ENCODE assay signal across 9 cellular contexts in the genomic region with DNA sequence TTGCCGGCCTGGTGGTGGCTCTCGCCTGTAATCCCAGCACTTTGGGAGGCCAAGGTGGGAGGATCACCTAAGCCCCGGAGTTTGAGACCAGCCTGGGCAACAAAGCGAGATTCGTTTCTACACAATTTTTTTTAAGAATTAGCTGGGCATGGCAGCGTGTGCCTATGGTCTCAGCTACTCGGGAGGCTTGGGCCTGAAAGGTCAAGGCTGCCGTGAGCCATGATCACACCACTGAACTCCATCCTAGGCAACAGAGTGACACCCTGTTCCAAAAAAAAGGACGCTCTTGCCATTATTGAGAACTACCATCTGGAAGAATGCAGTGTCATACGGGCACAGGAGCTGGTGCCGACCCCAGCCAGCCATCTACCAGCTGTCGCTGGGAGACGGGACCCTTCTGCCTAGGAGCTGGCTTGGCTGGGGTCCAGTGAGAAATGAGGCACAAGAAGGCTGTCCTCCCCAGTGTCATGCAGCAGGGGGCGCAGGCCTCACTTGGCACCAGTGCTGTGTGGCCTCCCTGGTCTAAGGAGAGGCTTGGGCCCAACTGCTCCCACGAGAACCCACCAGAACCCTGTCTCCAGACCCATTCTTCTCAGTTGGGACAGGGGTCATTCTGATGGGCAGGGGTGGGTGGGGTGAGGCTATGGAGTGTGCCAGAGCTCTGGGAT. TPM values are rescaled to one million over a fixed set of nuclear protein-coding genes. Genes with fewer than 3 reads are reported as not detected.
DNase-seq lines count a peak whose midpoint lies in the region; ATAC-seq and TF ChIP-seq lines count a peak whose summit lies in the region.
"Had no signal": no experiment of that assay in that cellular context is flagged by ENCODE, and none has a peak within 500 bp of the region (broad histone marks: within the 10 kb centered on the region; RNA-seq: fewer than 3 reads in every experiment).

No MANE protein-coding gene starts in this region.

- in situ Hi-C loops in brain microvascular endothelial cell (cut with HindIII; ENCODE audit: low pct_ligation_motif_present, low sequenced_read_pairs), result no loop called here

- H3K4me1 ChIP-seq in Karpas-422 (ENCODE audit: low read length), result no peaks in the 10 kb centered on the region

- H3K27ac ChIP-seq in Karpas-422 (ENCODE audit: low read length) (no peak overlapping the region), WERI-Rb-1 (no peak overlapping the region), brain microvascular endothelial cell (no peak overlapping the region)
- H3K27ac ChIP-seq: epithelial cell of prostate had no signal

- no peaks in the 10 kb centered on the region for H3K27me3 ChIP-seq in Karpas-422 (ENCODE audit: low read length)
- no peaks in the 10 kb centered on the region for H3K27me3 ChIP-seq in WERI-Rb-1 (ENCODE audit: insufficient read depth, low read depth, severe bottlenecking)
- no peaks in the 10 kb centered on the region for H3K27me3 ChIP-seq in brain microvascular endothelial cell (replicated peaks)

- H3K4me2 ChIP-seq in Karpas-422 (ENCODE audit: low read depth, low read length, poor library complexity, severe bottlenecking), result no peak overlapping the region

- TF ChIP-seq CTCF in WERI-Rb-1 (IDR thresholded peaks at IDR 0.05; ENCODE audit: low read depth, low read length) (peak; percentile 81), brain microvascular endothelial cell (IDR thresholded peaks at IDR 0.05; ENCODE audit: low read depth, low read length, missing control alignments) (peak; percentile 83)

- H3K9me3 ChIP-seq in Karpas-422 (ENCODE audit: low read length) (no peaks in the 10 kb centered on the region), WERI-Rb-1 (ENCODE audit: severe bottlenecking) (no peaks in the 10 kb centered on the region)

- ATAC-seq in left colon (peak; percentile 79), HG03039 (IDR thresholded peaks at IDR 0.05; ENCODE audit: unreplicated experiment) (no peak)

- intact Hi-C loops in left colon (cut with DNase I, micrococcal nuclease), result no loop called here

- H3K9me2 ChIP-seq in Karpas-422 (replicated peaks; ENCODE audit: insufficient read depth, low read length), result no peaks in the 10 kb centered on the region

- H3K36me3 ChIP-seq in Karpas-422 (ENCODE audit: insufficient read depth, low read length) (0 out of 2 replicates have a peak, but pooled peaks cover 4% of the 10 kb centered on the region), WERI-Rb-1 (peaks cover 37% of the 10 kb centered on the region), brain microvascular endothelial cell (replicated peaks) (peaks cover 50% of the 10 kb centered on the region)

- no peaks in the 10 kb centered on the region for H3K79me2 ChIP-seq in Karpas-422 (ENCODE audit: low read length)

- no peak overlapping the region for H2AFZ ChIP-seq in Karpas-422 (ENCODE audit: low read length)

- no peak overlapping the region for H3K9ac ChIP-seq in Karpas-422 (ENCODE audit: low read length)

- DNase-seq in ELF-1 (ENCODE audit: low read depth, low spot score) (peak; percentile 77), Karpas-422 (peak; percentile 88), WERI-Rb-1 (peak; percentile 69), brain microvascular endothelial cell (peak; percentile 68), left colon (peak; percentile 52 to 83), mesenteric fat pad (ENCODE audit: low spot score) (no peak)
- DNase-seq in stimulated activated CD4-positive, alpha-beta T cell treated with anti-CD3 and anti-CD28 coated beads, Interleukin-4, amount 100 ng/mL, for 4 hours, result peak; percentile 55 to 61

- H3K4me3 ChIP-seq in Karpas-422 (ENCODE audit: low read length) (no peak overlapping the region), WERI-Rb-1 (ENCODE audit: low read depth, low read length) (no peak overlapping the region), brain microvascular endothelial cell (ENCODE audit: low read depth, low read length) (no peak overlapping the region)

- H4K20me1 ChIP-seq in Karpas-422 (ENCODE audit: insufficient read depth, low read depth, low read length), result no peaks in the 10 kb centered on the region

RNA-seq across cellular contexts. Expression of gene RELB, which starts 12.2 kb away (rescaled TPM):
- total RNA-seq in Karpas-422 (2014; rRNA removed; shearing (Covaris generic); ENCODE audit: low replicate concordance), result 0.63 and 1.3 TPM in 2 replicates
- total RNA-seq in left colon (10 to 100 TPM; 11.8 to 40.9 TPM), mesenteric fat pad (17.7 TPM)

RNA-seq across cellular contexts. Expression of gene CLPTM1, which starts 33.9 kb away (rescaled TPM):
- total RNA-seq in Karpas-422 (2014; rRNA removed; shearing (Covaris generic); ENCODE audit: low replicate concordance), result 19.7 and 39.2 TPM in 2 replicates
- total RNA-seq in left colon, result 100 to 1,000 TPM; 113 to 129 TPM
- 109 TPM for total RNA-seq in mesenteric fat pad

RNA-seq across cellular contexts. Expression of gene APOC2, which starts 43.2 kb away (rescaled TPM):
- not detected in 2 replicates for total RNA-seq in Karpas-422 (2014; rRNA removed; shearing (Covaris generic); ENCODE audit: low replicate concordance)
- total RNA-seq in left colon (1 to 10 TPM in 1 of 2 donors, not detected in 1; 4.4 TPM), mesenteric fat pad (1.8 TPM)

RNA-seq across cellular contexts. Expression of gene APOC4, which starts 47.0 kb away (rescaled TPM):
- total RNA-seq in Karpas-422 (2014; rRNA removed; shearing (Covaris generic); ENCODE audit: low replicate concordance), result not detected in 2 replicates
- total RNA-seq in left colon, result not detected
- not detected for total RNA-seq in mesenteric fat pad

RNA-seq across cellular contexts. Expression of gene CLASRP, which starts 49.8 kb away (rescaled TPM):
- 22.7 and 41.9 TPM in 2 replicates for total RNA-seq in Karpas-422 (2014; rRNA removed; shearing (Covaris generic); ENCODE audit: low replicate concordance)
- total RNA-seq in left colon (10 to 100 TPM; 65.3 to 92.8 TPM), mesenteric fat pad (78.3 TPM)
